Comparison of ENCODE assay signal across 1 cellular context in the genomic region with DNA sequence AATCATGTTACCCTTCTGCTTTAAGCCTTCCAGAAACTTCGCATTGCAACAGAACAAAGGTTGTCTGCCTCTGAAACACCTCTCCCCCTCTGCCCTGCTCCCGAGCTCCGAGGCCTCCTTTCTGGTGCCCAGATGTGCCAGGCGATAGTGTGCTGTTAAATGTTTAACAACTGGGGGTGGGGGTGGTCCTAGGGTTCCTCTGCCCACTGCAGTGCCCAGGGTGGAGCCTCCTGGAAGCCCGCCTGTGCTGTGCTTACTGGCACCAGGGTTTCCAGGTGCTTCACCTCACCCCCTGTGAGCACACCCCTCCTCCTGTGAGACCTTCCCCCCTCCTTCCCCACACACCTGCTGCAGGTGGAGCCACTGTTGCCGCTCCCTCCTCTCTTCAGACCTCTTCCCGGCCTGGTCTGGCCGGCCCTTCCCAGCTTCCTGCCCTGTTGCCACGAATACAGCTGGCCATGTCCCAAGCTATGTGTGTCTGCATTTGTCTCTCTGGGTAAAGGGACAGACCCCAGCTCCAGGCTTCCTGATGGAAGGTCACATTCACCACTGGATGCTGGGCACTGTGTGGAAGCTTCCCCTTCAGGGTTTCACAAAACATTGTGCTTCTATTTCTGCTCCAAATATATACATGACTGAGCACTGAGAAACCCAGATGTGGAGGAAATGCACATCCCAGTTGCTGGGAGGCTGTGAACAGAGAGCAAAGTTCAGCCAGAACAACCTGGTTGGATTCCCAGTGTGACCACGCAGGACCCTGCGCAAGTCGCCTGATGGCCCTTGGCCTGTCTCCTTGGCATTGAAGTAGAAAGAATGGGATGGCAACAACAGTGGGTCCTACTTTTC.
TF ChIP-seq lines count a peak whose summit lies in the region.

No MANE protein-coding gene starts in this region.

TF ChIP-seq in GM12878, 131 proteins besides CTCF, POLR2A, EP300 and RAD21 (continued from another document):
- TF ChIP-seq, protein P1, sequence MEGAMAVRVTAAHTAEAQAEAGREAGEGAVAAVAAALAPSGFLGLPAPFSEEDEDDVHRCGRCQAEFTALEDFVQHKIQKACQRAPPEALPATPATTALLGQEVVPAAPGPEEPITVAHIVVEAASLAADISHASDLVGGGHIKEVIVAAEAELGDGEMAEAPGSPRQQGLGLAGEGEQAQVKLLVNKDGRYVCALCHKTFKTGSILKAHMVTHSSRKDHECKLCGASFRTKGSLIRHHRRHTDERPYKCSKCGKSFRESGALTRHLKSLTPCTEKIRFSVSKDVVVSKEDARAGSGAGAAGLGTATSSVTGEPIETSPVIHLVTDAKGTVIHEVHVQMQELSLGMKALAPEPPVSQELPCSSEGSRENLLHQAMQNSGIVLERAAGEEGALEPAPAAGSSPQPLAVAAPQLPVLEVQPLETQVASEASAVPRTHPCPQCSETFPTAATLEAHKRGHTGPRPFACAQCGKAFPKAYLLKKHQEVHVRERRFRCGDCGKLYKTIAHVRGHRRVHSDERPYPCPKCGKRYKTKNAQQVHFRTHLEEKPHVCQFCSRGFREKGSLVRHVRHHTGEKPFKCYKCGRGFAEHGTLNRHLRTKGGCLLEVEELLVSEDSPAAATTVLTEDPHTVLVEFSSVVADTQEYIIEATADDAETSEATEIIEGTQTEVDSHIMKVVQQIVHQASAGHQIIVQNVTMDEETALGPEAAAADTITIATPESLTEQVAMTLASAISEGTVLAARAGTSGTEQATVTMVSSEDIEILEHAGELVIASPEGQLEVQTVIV (IDR thresholded peaks at IDR 0.05; ENCODE audit: borderline replicate concordance, partially characterized antibody): no peak
- TF ChIP-seq KDM1A (IDR thresholded peaks at IDR 0.05; ENCODE audit: borderline replicate concordance): no peak
- no peak for TF ChIP-seq CBX5 (IDR thresholded peaks at IDR 0.05; ENCODE audit: low read depth)
- TF ChIP-seq IKZF1 (conservative IDR thresholded peaks at IDR 0.05): no peak
- TF ChIP-seq, protein P2, sequence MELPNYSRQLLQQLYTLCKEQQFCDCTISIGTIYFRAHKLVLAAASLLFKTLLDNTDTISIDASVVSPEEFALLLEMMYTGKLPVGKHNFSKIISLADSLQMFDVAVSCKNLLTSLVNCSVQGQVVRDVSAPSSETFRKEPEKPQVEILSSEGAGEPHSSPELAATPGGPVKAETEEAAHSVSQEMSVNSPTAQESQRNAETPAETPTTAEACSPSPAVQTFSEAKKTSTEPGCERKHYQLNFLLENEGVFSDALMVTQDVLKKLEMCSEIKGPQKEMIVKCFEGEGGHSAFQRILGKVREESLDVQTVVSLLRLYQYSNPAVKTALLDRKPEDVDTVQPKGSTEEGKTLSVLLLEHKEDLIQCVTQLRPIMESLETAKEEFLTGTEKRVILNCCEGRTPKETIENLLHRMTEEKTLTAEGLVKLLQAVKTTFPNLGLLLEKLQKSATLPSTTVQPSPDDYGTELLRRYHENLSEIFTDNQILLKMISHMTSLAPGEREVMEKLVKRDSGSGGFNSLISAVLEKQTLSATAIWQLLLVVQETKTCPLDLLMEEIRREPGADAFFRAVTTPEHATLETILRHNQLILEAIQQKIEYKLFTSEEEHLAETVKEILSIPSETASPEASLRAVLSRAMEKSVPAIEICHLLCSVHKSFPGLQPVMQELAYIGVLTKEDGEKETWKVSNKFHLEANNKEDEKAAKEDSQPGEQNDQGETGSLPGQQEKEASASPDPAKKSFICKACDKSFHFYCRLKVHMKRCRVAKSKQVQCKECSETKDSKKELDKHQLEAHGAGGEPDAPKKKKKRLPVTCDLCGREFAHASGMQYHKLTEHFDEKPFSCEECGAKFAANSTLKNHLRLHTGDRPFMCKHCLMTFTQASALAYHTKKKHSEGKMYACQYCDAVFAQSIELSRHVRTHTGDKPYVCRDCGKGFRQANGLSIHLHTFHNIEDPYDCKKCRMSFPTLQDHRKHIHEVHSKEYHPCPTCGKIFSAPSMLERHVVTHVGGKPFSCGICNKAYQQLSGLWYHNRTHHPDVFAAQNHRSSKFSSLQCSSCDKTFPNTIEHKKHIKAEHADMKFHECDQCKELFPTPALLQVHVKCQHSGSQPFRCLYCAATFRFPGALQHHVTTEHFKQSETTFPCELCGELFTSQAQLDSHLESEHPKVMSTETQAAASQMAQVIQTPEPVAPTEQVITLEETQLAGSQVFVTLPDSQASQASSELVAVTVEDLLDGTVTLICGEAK (IDR thresholded peaks at IDR 0.05; ENCODE audit: borderline replicate concordance): no peak
- TF ChIP-seq JUND (IDR thresholded peaks at IDR 0.05; ENCODE audit: low read depth, low read length): no peak
- TF ChIP-seq, protein P3, sequence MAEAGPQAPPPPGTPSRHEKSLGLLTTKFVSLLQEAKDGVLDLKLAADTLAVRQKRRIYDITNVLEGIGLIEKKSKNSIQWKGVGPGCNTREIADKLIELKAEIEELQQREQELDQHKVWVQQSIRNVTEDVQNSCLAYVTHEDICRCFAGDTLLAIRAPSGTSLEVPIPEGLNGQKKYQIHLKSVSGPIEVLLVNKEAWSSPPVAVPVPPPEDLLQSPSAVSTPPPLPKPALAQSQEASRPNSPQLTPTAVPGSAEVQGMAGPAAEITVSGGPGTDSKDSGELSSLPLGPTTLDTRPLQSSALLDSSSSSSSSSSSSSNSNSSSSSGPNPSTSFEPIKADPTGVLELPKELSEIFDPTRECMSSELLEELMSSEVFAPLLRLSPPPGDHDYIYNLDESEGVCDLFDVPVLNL (IDR thresholded peaks at IDR 0.05; ENCODE audit: low read depth, low read length): no peak
- no peak for TF ChIP-seq SUPT20H (IDR thresholded peaks at IDR 0.05; ENCODE audit: borderline replicate concordance, control insufficient read depth, low read depth, low read length)
- no peak for TF ChIP-seq ZNF217 (IDR thresholded peaks at IDR 0.05)
